In genomic region chr11:57475671-57476222, GRCh38 we compare ENCODE assay signal across 8 cellular contexts. TPM values are rescaled to one million over a fixed set of nuclear protein-coding genes. Genes with fewer than 3 reads are reported as not detected.
A peak's percentile ranks its signal among the peaks of the same experiment; 100 is the strongest.
DNase-seq lines count a peak whose midpoint lies in the region; ATAC-seq and TF ChIP-seq lines count a peak whose summit lies in the region.

No MANE protein-coding gene starts in this region.

- peak overlapping the region; percentile 82 for H3K4me3 Mint-ChIP-seq in CD8-positive, alpha-beta T cell
- peak overlapping the region; percentile 77 for H3K4me3 Mint-ChIP-seq in central memory CD8-positive, alpha-beta T cell
- peak overlapping the region; percentile 62 for H3K4me3 Mint-ChIP-seq in nephron progenitor cell

- H3K27me3 ChIP-seq in CD8-positive, alpha-beta T cell (ENCODE audit: insufficient read depth, low read length): no peaks in the 10 kb centered on the region
- no peaks in the 10 kb centered on the region for H3K27me3 ChIP-seq in body of pancreas

- no peaks in the 10 kb centered on the region for H3K9me3 Mint-ChIP-seq in CD8-positive, alpha-beta T cell
- H3K9me3 Mint-ChIP-seq in central memory CD8-positive, alpha-beta T cell: no peaks in the 10 kb centered on the region
- H3K9me3 Mint-ChIP-seq in nephron progenitor cell: no peaks in the 10 kb centered on the region

- H3K9me3 ChIP-seq in CD8-positive, alpha-beta T cell (ENCODE audit: low read length): no peaks in the 10 kb centered on the region
- H3K9me3 ChIP-seq in body of pancreas: no peaks in the 10 kb centered on the region

- H3K4me1 Mint-ChIP-seq in CD8-positive, alpha-beta T cell (ENCODE audit: low read depth): peaks cover 42% of the 10 kb centered on the region
- H3K4me1 Mint-ChIP-seq in central memory CD8-positive, alpha-beta T cell: peaks cover 53% of the 10 kb centered on the region
- peaks cover 50% of the 10 kb centered on the region for H3K4me1 Mint-ChIP-seq in nephron progenitor cell

- H3K36me3 ChIP-seq in CD8-positive, alpha-beta T cell (ENCODE audit: insufficient read depth, low read length): no peaks in the 10 kb centered on the region
- H3K36me3 ChIP-seq in body of pancreas (replicated peaks in 1 of 2; ENCODE audit: insufficient read depth in 1 of 2, low read depth in 2 of 2): no peaks in the 10 kb centered on the region

- intact Hi-C loops in CD8-positive, alpha-beta T cell (cut with DNase I, micrococcal nuclease): no loop called here
- intact Hi-C loops in body of pancreas (cut with DNase I): no loop called here

- peaks cover 29% of the 10 kb centered on the region for H3K4me1 ChIP-seq in CD8-positive, alpha-beta T cell (ENCODE audit: insufficient read depth, low read length)
- peaks cover 41% of the 10 kb centered on the region for H3K4me1 ChIP-seq in body of pancreas

- no peak for TF ChIP-seq CTCF in CD8-positive, alpha-beta T cell (IDR thresholded peaks at IDR 0.05)
- TF ChIP-seq CTCF in nephron progenitor cell (IDR thresholded peaks at IDR 0.05) (no peak), body of pancreas (IDR thresholded peaks at IDR 0.05) (no peak)

- peak overlapping the region; percentile 63 for H3K4me3 ChIP-seq in CD8-positive, alpha-beta T cell (ENCODE audit: low read depth, low read length)
- no peak overlapping the region for H3K4me3 ChIP-seq in body of pancreas

- no peaks in the 10 kb centered on the region for H3K36me3 Mint-ChIP-seq in CD8-positive, alpha-beta T cell
- H3K36me3 Mint-ChIP-seq in central memory CD8-positive, alpha-beta T cell (ENCODE audit: insufficient read depth): peaks cover 4% of the 10 kb centered on the region
- H3K36me3 Mint-ChIP-seq in nephron progenitor cell (ENCODE audit: low read depth): no peaks in the 10 kb centered on the region

- POLR2A ChIA-PET in CD8-positive, alpha-beta T cell (lab: Charles Lee): interaction anchor here (1.0 to 1.5 kb wide), 3 partner anchors 18 to 51 kb away, joined by 3 to 8 read pairs (median 4); no protein-coding TSS in a partner anchor

- no peaks in the 10 kb centered on the region for H3K27me3 Mint-ChIP-seq in CD8-positive, alpha-beta T cell (ENCODE audit: low read depth)
- no peaks in the 10 kb centered on the region for H3K27me3 Mint-ChIP-seq in central memory CD8-positive, alpha-beta T cell
- peaks cover 74% of the 10 kb centered on the region for H3K27me3 Mint-ChIP-seq in nephron progenitor cell (ENCODE audit: low read depth, poor library complexity)

- H3K27ac Mint-ChIP-seq in CD8-positive, alpha-beta T cell: no peak overlapping the region
- H3K27ac Mint-ChIP-seq in central memory CD8-positive, alpha-beta T cell (ENCODE audit: low read depth): no peak overlapping the region
- no peak overlapping the region for H3K27ac Mint-ChIP-seq in nephron progenitor cell

- CTCF ChIA-PET in CD8-positive, alpha-beta T cell (lab: Charles Lee): interaction anchor here (1.0 to 13.9 kb wide), 6 partner anchors 12 to 52 kb away, joined by 3 to 237 read pairs (median 66); partner anchors contain the start of gene RTN4RL2

- TF ChIP-seq POLR2A in body of pancreas (IDR thresholded peaks at IDR 0.05): no peak

- no peak for ATAC-seq in CD8-positive, alpha-beta T cell
- ATAC-seq in HG02763 (IDR thresholded peaks at IDR 0.05; ENCODE audit: unreplicated experiment) (peak; percentile 14), body of pancreas (no peak)
- ATAC-seq in central memory CD8-positive, alpha-beta T cell (replicated peaks; ENCODE audit: extremely low read depth, poor library complexity, severe bottlenecking): no peak

- 40 to 44% methylated on average over 9 to 12 of the region's 12 CpGs for WGBS in body of pancreas, 2 donors

- no peak overlapping the region for H3K27ac ChIP-seq in CD8-positive, alpha-beta T cell (ENCODE audit: low read depth, low read length)
- H3K27ac ChIP-seq in body of pancreas: no peak overlapping the region

- no peak for DNase-seq in CD8-positive, alpha-beta T cell
- no peak for DNase-seq in central memory CD8-positive, alpha-beta T cell (ENCODE audit: low spot score in 2 of 2)
- DNase-seq in nephron progenitor cell (no peak), body of pancreas (no peak), SKM-1 (lab: John Stamatoyannopoulos, UW; ENCODE audit: unreplicated experiment) (no peak), SIG-M5 treated with dmso at 0.1 percent for 504 hours (lab: John Stamatoyannopoulos, UW; ENCODE audit: unreplicated experiment) (no peak), NCI-H146 treated with DMSO at 0.1 percent for 48 hours (lab: John Stamatoyannopoulos, UW; ENCODE audit: unreplicated experiment) (no peak)

RNA-seq across cellular contexts. Expression of gene RTN4RL2, which starts 15.4 kb away (rescaled TPM):
- total RNA-seq in CD8-positive, alpha-beta T cell: under 1 TPM; 0.16 to 0.31 TPM
- 1 to 10 TPM in 1 of 2 donors, under 1 TPM in 1; 0.99 to 3.4 TPM for total RNA-seq in body of pancreas

RNA-seq across cellular contexts. Expression of gene SLC43A1, which starts 39.8 kb away (rescaled TPM):
- 1 to 10 TPM; 4.4 to 7.5 TPM for total RNA-seq in CD8-positive, alpha-beta T cell
- 100 to 1,000 TPM in 1 of 2 donors, 10 to 100 TPM in 1; 87.7 to 128 TPM for total RNA-seq in body of pancreas

RNA-seq across cellular contexts. Expression of gene SLC43A3, which starts 48.8 kb away (rescaled TPM):
- total RNA-seq in CD8-positive, alpha-beta T cell: 10 to 100 TPM in 1 of 2 experiments, 1 to 10 TPM in 1; 9.3 to 11.3 TPM
- total RNA-seq in body of pancreas: 10 to 100 TPM; 23.1 to 30.0 TPM

RNA-seq across cellular contexts. Expression of gene TIMM10, which starts 54.8 kb away (rescaled TPM):
- 10 to 100 TPM; 16.4 to 18.9 TPM for total RNA-seq in CD8-positive, alpha-beta T cell
- 10 to 100 TPM in 1 of 2 donors, 1 to 10 TPM in 1; 5.6 to 24.4 TPM for total RNA-seq in body of pancreas

Comparison
In these comparisons a context has a peak if more than half of its experiments do, and no peak if none do; other contexts are left out.
1. RNA of gene SLC43A1, which starts 39.8 kb away (total RNA-seq): 87.7 to 128 TPM in body of pancreas; 4.4 to 7.5 TPM in CD8-positive, alpha-beta T cell; every median in the first group is over 10 times any median in the second.
2. Peak in every context shown above with its lines, with median percentiles within 50 percentile points of each other: H3K4me3 Mint-ChIP-seq.